8 cellular contexts compared by ENCODE assay signal in the genomic region with DNA sequence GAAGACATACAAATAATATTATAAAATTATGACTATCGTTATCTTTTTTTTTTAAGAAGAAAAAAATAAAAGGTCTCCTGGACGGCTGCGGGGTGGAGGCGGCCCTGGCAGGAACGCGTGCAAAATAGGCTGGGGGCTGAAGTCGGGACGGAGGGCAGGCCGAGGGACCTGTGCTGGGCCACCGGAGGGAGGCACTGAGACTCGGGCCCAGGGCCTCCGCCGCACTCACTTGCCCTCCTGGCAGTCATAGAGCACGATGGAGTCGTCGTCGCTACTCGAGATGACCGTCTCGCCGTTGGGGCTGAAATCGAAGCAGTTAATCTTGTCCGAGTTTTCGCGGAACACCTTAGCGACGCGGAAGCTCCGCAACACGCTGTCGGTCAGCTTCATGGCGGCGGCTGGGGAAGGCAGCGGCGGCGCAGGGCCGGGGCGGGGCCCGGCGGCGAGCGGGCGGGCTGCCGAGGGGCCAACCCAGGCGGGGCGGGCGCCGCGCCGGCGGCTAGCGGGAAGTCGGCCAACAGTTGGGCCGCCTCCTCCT. TPM values are rescaled to one million over a fixed set of nuclear protein-coding genes. Genes with fewer than 3 reads are reported as not detected.
DNase-seq lines count a peak whose midpoint lies in the region; ATAC-seq and TF ChIP-seq lines count a peak whose summit lies in the region.

No MANE protein-coding gene starts in this region.

- POLR2A ChIA-PET in RWPE1 (lab: Yijun Ruan, JAX; ENCODE audit: low non-redundant PET): interaction anchor here (0.8 kb wide), 1 partner anchor 62 kb away, joined by 3 read pairs; no protein-coding TSS in a partner anchor

- H3K9me3 ChIP-seq in BLaER1 (no peaks in the 10 kb centered on the region), body of pancreas (no peaks in the 10 kb centered on the region)

- TF ChIP-seq CTCF in RWPE1 (conservative IDR thresholded peaks at IDR 0.05; ENCODE audit: low read depth): peak; percentile 36
- peak in 6 of 7 experiments; percentile 23 to 64 (median 42) for TF ChIP-seq CTCF in body of pancreas (IDR thresholded peaks at IDR 0.05)

- no peak for TF ChIP-seq POLR2A in body of pancreas (IDR thresholded peaks at IDR 0.05)

- WGBS in body of pancreas, 2 donors: 0 to 1% methylated on average over 10 to 53 of the region's 54 CpGs

- H3K9ac ChIP-seq in BLaER1: peak overlapping the region; percentile 100

- DNase-seq in RWPE1 (ENCODE audit: low spot score) (peak; percentile 43), body of pancreas (peak in 2 of 4 donors; percentile 64 to 65), iris pigment epithelial cell (ENCODE audit: low read depth) (peak; percentile 40), medulla oblongata (ENCODE audit: extremely low spot score) (no peak)
- peak; percentile 72 to 74 for DNase-seq in stimulated activated CD4-positive, alpha-beta T cell treated with anti-CD3 and anti-CD28 coated beads, Interleukin-2, amount 100 ng/mL, for 24 hours

- intact Hi-C loops in body of pancreas (cut with DNase I): no loop called here

- H4K20me1 ChIP-seq in BLaER1: peaks cover 51% of the 10 kb centered on the region

- H3K36me3 ChIP-seq in BLaER1: peaks cover 33% of the 10 kb centered on the region
- H3K36me3 ChIP-seq in body of pancreas (replicated peaks in 1 of 2; ENCODE audit: insufficient read depth in 1 of 2, low read depth in 2 of 2): no peaks in the 10 kb centered on the region

- CTCF ChIA-PET in RWPE1 (lab: Yijun Ruan, JAX): interaction anchor here (0.6 to 0.7 kb wide), 3 partner anchors 10 to 93 kb away, joined by 3 to 7 read pairs (median 3); no protein-coding TSS in a partner anchor

- H3K27ac ChIP-seq in BLaER1: peak overlapping the region; percentile 100
- peak overlapping the region; percentile 96 for H3K27ac ChIP-seq in RWPE1
- peak overlapping the region; percentile 87 to 98 (median 97) for H3K27ac ChIP-seq in body of pancreas

- H3K4me1 ChIP-seq in BLaER1 (peaks cover 63% of the 10 kb centered on the region), body of pancreas (peaks cover 67% of the 10 kb centered on the region)

- H3K4me2 ChIP-seq in BLaER1: peak overlapping the region; percentile 89

- peak overlapping the region; percentile 87 for H3K4me3 ChIP-seq in BLaER1
- peak overlapping the region; percentile 55 to 85 for H3K4me3 ChIP-seq in body of pancreas

- no peaks in the 10 kb centered on the region for H3K27me3 ChIP-seq in BLaER1
- no peaks in the 10 kb centered on the region for H3K27me3 ChIP-seq in body of pancreas

- peak; percentile 72 for ATAC-seq in GM19023 (IDR thresholded peaks at IDR 0.05; ENCODE audit: unreplicated experiment)
- ATAC-seq in HG03135 (IDR thresholded peaks at IDR 0.05; ENCODE audit: unreplicated experiment): peak; percentile 49
- peak; percentile 83 for ATAC-seq in body of pancreas

RNA-seq across cellular contexts. Expression of gene WDR82, which starts 0.4 kb away (rescaled TPM):
- 10 to 100 TPM; 19.1 to 21.5 TPM for total RNA-seq in body of pancreas

RNA-seq across cellular contexts. Expression of gene GLYCTK, which starts 9.6 kb away (rescaled TPM):
- 10 to 100 TPM in 1 of 2 donors, 1 to 10 TPM in 1; 5.4 to 25.4 TPM for total RNA-seq in body of pancreas

RNA-seq across cellular contexts. Expression of gene PPM1M, which starts 32.5 kb away (rescaled TPM):
- total RNA-seq in body of pancreas: 10 to 100 TPM in 1 of 2 donors, 1 to 10 TPM in 1; 6.9 to 15.3 TPM

RNA-seq across cellular contexts. Expression of gene DNAH1, which starts 38.1 kb away (rescaled TPM):
- total RNA-seq in body of pancreas: 10 to 100 TPM in 1 of 2 donors, 1 to 10 TPM in 1; 6.0 to 14.8 TPM

RNA-seq across cellular contexts. Expression of gene TWF2, which starts 39.1 kb away (rescaled TPM):
- total RNA-seq in body of pancreas: 10 to 100 TPM; 26.7 to 35.8 TPM
